In the genomic region with DNA sequence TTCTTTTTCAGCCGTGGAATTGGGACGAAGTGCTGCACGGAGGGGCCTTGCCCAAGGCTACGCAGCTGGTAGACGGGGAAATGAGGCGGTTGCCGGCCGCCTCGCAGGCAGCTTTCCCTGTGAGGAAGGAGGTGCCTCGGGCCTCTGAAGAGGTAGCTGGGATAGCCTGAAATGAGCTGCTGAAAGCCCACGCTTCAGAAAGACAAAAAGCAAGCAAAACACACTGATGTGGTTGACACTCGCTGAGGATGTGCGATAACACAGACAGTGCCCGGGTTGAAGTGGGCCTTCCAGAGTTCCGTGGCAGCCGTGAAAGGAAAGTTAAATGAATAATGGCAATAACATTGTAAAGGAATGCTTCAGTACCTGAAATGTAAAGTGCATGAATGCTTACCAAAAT, we compare ENCODE assay signal across 14 cellular contexts.
DNase-seq lines count a peak whose midpoint lies in the region; ATAC-seq and TF ChIP-seq lines count a peak whose summit lies in the region.
"Had no signal": no experiment of that assay in that cellular context is flagged by ENCODE, and none has a peak within 500 bp of the region (broad histone marks: within the 10 kb centered on the region; RNA-seq: fewer than 3 reads in every experiment).

No MANE protein-coding gene starts in this region.

- peak overlapping the region; percentile 33 for H3K4me3 ChIP-seq in effector memory CD4-positive, alpha-beta T cell (ENCODE audit: insufficient read depth, low read depth, low read length, poor library complexity, severe bottlenecking)
- H3K4me3 ChIP-seq: tibial nerve had no signal

- H3K27me3 ChIP-seq in effector memory CD4-positive, alpha-beta T cell (replicated peaks; ENCODE audit: control insufficient read depth, insufficient read depth, low read length, poor library complexity, severe bottlenecking) = no peaks in the 10 kb centered on the region
- H3K27me3 ChIP-seq: brain microvascular endothelial cell, tibial nerve had no signal

- H3K36me3 Mint-ChIP-seq in T-helper 2 cell treated with Interferon-gamma antibody and Interleukin-4, amounts not matched to agents 5 μg/mL and 100 μg/mL, for 36 hours (ENCODE audit: low read depth) = peaks cover 3% of the 10 kb centered on the region

- no peak for TF ChIP-seq CTCF in GM20000 (IDR thresholded peaks at IDR 0.05; ENCODE audit: extremely low read depth, missing control alignments)

- ATAC-seq in GM18861 (IDR thresholded peaks at IDR 0.05; ENCODE audit: unreplicated experiment) (no peak), GM19455 (IDR thresholded peaks at IDR 0.05; ENCODE audit: unreplicated experiment) (no peak)
- ATAC-seq: esophagus mucosa had no signal

- peak overlapping the region; percentile 77 for H3K27ac Mint-ChIP-seq in T-helper 2 cell treated with Interferon-gamma antibody and Interleukin-4, amounts not matched to agents 5 μg/mL and 100 μg/mL, for 36 hours

- H3K4me3 Mint-ChIP-seq in T-helper 2 cell treated with Interferon-gamma antibody and Interleukin-4, amounts not matched to agents 5 μg/mL and 100 μg/mL, for 36 hours = peak overlapping the region; percentile 67

- DNase-seq in T-helper 2 cell treated with Interferon-gamma antibody and Interleukin-4, amounts not matched to agents 5 μg/mL and 100 μg/mL, for 36 hours (ENCODE audit: low spot score) = peak; percentile 25
- DNase-seq in activated T-cell treated with anti-CD3 and anti-CD28 coated beads, Interleukin-2, amount 50 U/mL, for 1 hour = peak; percentile 55
- DNase-seq in effector memory CD4-positive, alpha-beta T cell = no peak
- peak in 2 of 3 donors; percentile 14 to 27 for DNase-seq in stimulated activated CD4-positive, alpha-beta T cell treated with anti-CD3 and anti-CD28 coated beads, TNF-alpha, amount 100 ng/mL, for 1 hour (ENCODE audit: low read depth in 3 of 3, low spot score in 1 of 3)
- no peak for DNase-seq in GM20000 (ENCODE audit: low spot score)
- no peak for DNase-seq in dedifferentiated amniotic fluid mesenchymal stem cell (ENCODE audit: extremely low spot score)
- DNase-seq: brain microvascular endothelial cell, GOT3, NCI-H1930 had no signal

- H3K4me1 ChIP-seq in effector memory CD4-positive, alpha-beta T cell (ENCODE audit: control insufficient read depth, insufficient read depth, low read length, poor library complexity, severe bottlenecking) = peaks cover 76% of the 10 kb centered on the region

- H3K9me3 ChIP-seq in effector memory CD4-positive, alpha-beta T cell (ENCODE audit: control insufficient read depth, low read length) = no peaks in the 10 kb centered on the region
- H3K9me3 ChIP-seq: tibial nerve had no signal

- no peaks in the 10 kb centered on the region for H3K27me3 Mint-ChIP-seq in T-helper 2 cell treated with Interferon-gamma antibody and Interleukin-4, amounts not matched to agents 5 μg/mL and 100 μg/mL, for 36 hours (ENCODE audit: low read depth)
- H3K27me3 Mint-ChIP-seq: IgD-negative memory B cell had no signal

- H3K36me3 ChIP-seq in effector memory CD4-positive, alpha-beta T cell (ENCODE audit: control insufficient read depth, insufficient read depth, low read length) = no peaks in the 10 kb centered on the region
- H3K36me3 ChIP-seq: brain microvascular endothelial cell, tibial nerve had no signal

- H3K9me3 Mint-ChIP-seq in T-helper 2 cell treated with Interferon-gamma antibody and Interleukin-4, amounts not matched to agents 5 μg/mL and 100 μg/mL, for 36 hours = no peaks in the 10 kb centered on the region
- H3K9me3 Mint-ChIP-seq: IgD-negative memory B cell had no signal

- H3K4me1 Mint-ChIP-seq in T-helper 2 cell treated with Interferon-gamma antibody and Interleukin-4, amounts not matched to agents 5 μg/mL and 100 μg/mL, for 36 hours (ENCODE audit: low read depth) = peaks cover 69% of the 10 kb centered on the region

- peak overlapping the region; percentile 74 for H3K27ac ChIP-seq in effector memory CD4-positive, alpha-beta T cell (ENCODE audit: insufficient read depth, low read length, poor library complexity, severe bottlenecking)
- H3K27ac ChIP-seq: brain microvascular endothelial cell, tibial nerve had no signal

Comparison
In these comparisons a context has a peak if more than half of its experiments do, and no peak if none do; other contexts are left out.
1. DNase-seq: peak in T-helper 2 cell treated with Interferon-gamma antibody and Interleukin-4, amounts not matched to agents 5 μg/mL and 100 μg/mL, for 36 hours (single experiment), activated T-cell treated with anti-CD3 and anti-CD28 coated beads, Interleukin-2, amount 50 U/mL, for 1 hour (single experiment) and stimulated activated CD4-positive, alpha-beta T cell treated with anti-CD3 and anti-CD28 coated beads, TNF-alpha, amount 100 ng/mL, for 1 hour (2 of 3); none in effector memory CD4-positive, alpha-beta T cell (0 of 3), GM20000 (single experiment) and dedifferentiated amniotic fluid mesenchymal stem cell (single experiment).